ENCODE assay signal across 17 cellular contexts in genomic region chr13:94384217-94384905, GRCh38.
DNase-seq lines count a peak whose midpoint lies in the region; ATAC-seq and TF ChIP-seq lines count a peak whose summit lies in the region.
"Had no signal": no experiment of that assay in that cellular context is flagged by ENCODE, and none has a peak within 500 bp of the region (broad histone marks: within the 10 kb centered on the region; RNA-seq: fewer than 3 reads in every experiment).

No MANE protein-coding gene starts in this region.

- no peak overlapping the region for H3K27ac ChIP-seq in AG04450 (ENCODE audit: low read depth, low read length)
- no peak overlapping the region for H3K27ac ChIP-seq in CD4-positive, alpha-beta T cell (ENCODE audit: low read depth, low read length)
- H3K27ac ChIP-seq: C4-2B, HL-60, SJSA1 had no signal

- intact Hi-C loops in CD4-positive, alpha-beta T cell (cut with DNase I, micrococcal nuclease): no loop called here

- POLR2A ChIA-PET in AG04450 (lab: Yijun Ruan, JAX): no interaction called here
- POLR2A ChIA-PET in CD4-positive, alpha-beta T cell (lab: Charles Lee): no interaction called here

- ATAC-seq in GM18909 (IDR thresholded peaks at IDR 0.05; ENCODE audit: poor library complexity, unreplicated experiment): no peak
- ATAC-seq in CD4-positive, alpha-beta T cell (ENCODE audit: poor library complexity): no peak
- ATAC-seq: HCT116 had no signal

- DNase-seq in AG04450 (ENCODE audit: low read depth, low spot score) (peak; percentile 24), DMS53 treated with DMSO at 0.1 percent for 48 hours (lab: John Stamatoyannopoulos, UW; ENCODE audit: unreplicated experiment) (peak; percentile 0), NCI-H2171 treated with DMSO at 0.1 percent for 48 hours (lab: John Stamatoyannopoulos, UW) (peak; percentile 84), SK-MEL-5 (ENCODE audit: low read depth, low spot score) (peak; percentile 96), T1000 (lab: John Stamatoyannopoulos, UW) (no peak), HCEC 1CT (no peak)
- no peak for DNase-seq in CD4-positive, alpha-beta T cell
- DNase-seq: COR-L47; MV-4-11; NCI-H1436 treated with DMSO at 0.1 percent for 48 hours; NK-92 treated with Interleukin-12 subunit alpha and Interleukin-12 subunit beta, amount 100 ng/mL, for 24 hours; OCI-M1 had no signal

- peaks cover 12% of the 10 kb centered on the region for H3K27me3 Mint-ChIP-seq in CD4-positive, alpha-beta T cell

- H3K4me3 Mint-ChIP-seq in CD4-positive, alpha-beta T cell: no peak overlapping the region

- H3K9me3 ChIP-seq in AG04450 (ENCODE audit: control insufficient read depth, insufficient read depth, low read length): no peaks in the 10 kb centered on the region
- no peaks in the 10 kb centered on the region for H3K9me3 ChIP-seq in CD4-positive, alpha-beta T cell (ENCODE audit: control insufficient read depth, low read length)
- H3K9me3 ChIP-seq: SJSA1 had no signal

- no peaks in the 10 kb centered on the region for H3K4me1 Mint-ChIP-seq in CD4-positive, alpha-beta T cell (ENCODE audit: low read depth)

- no peaks in the 10 kb centered on the region for H3K36me3 Mint-ChIP-seq in CD4-positive, alpha-beta T cell (ENCODE audit: low read depth)

- no peak overlapping the region for H3K27ac Mint-ChIP-seq in CD4-positive, alpha-beta T cell

- no peaks in the 10 kb centered on the region for H3K27me3 ChIP-seq in AG04450 (ENCODE audit: control insufficient read depth, insufficient read depth, low read length)
- H3K27me3 ChIP-seq in CD4-positive, alpha-beta T cell (ENCODE audit: control insufficient read depth, insufficient read depth, low read length): no peaks in the 10 kb centered on the region
- H3K27me3 ChIP-seq: SJSA1 had no signal

- no peak for TF ChIP-seq CTCF in AG04450 (IDR thresholded peaks at IDR 0.05; ENCODE audit: low read depth, low read length)
- no peak for TF ChIP-seq CTCF in CD4-positive, alpha-beta T cell (IDR thresholded peaks at IDR 0.05)

- no peak overlapping the region for H3K4me3 ChIP-seq in AG04450 (ENCODE audit: low read depth, low read length)
- H3K4me3 ChIP-seq: SJSA1 had no signal

- no peaks in the 10 kb centered on the region for H3K9me3 Mint-ChIP-seq in CD4-positive, alpha-beta T cell

- in situ Hi-C loops in SK-MEL-5 (cut with HindIII; ENCODE audit: low pct_unique_long_range_greater_than_20kb, low sequenced_read_pairs): no loop called here

- CTCF ChIA-PET in AG04450 (lab: Charles Lee): interaction anchor here (1.2 kb wide), 1 partner anchor 52 kb away, joined by 5 read pairs; no protein-coding TSS in a partner anchor
- CTCF ChIA-PET in CD4-positive, alpha-beta T cell (lab: Charles Lee): no interaction called here

Comparison
In these comparisons a context has a peak if more than half of its experiments do, and no peak if none do; other contexts are left out.
1. DNase-seq: peak in AG04450 (single experiment), DMS53 treated with DMSO at 0.1 percent for 48 hours (single experiment), NCI-H2171 treated with DMSO at 0.1 percent for 48 hours (single experiment) and SK-MEL-5 (single experiment); none in T1000 (single experiment), CD4-positive, alpha-beta T cell (0 of 10) and HCEC 1CT (single experiment).